ENCODE assay signal across 11 cellular contexts in the genomic region with DNA sequence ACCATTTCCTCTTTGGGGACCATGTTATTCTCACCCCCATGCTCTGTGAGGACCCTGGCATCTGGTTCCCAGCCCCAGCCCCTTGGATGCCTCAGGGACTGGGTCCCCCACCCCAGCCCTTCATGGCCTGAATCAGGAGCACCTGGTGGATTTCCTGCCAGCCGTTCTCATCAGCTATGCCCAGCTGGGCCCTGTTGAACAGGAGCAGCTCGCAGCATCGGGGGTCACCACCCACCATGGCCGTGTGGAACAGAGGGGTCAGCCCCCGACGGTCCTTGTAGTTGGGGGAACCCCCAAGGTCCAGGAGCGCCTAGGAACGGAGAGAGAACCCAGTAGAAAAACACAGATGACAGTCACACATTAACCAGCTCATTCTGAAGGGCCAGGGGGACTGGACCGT. TPM values are rescaled to one million over a fixed set of nuclear protein-coding genes. Genes with fewer than 3 reads are reported as not detected.
"Had no signal": no experiment of that assay in that cellular context is flagged by ENCODE, and none has a peak within 500 bp of the region (broad histone marks: within the 10 kb centered on the region; RNA-seq: fewer than 3 reads in every experiment).

No MANE protein-coding gene starts in this region.

- FAIRE-seq: H1, H54 had no signal

- H3K27ac ChIP-seq: GM23248 had no signal

- DNase-seq: GM23248, GOT3, H9, HCEC 1CT, HFFc6 had no signal

- H3K4me1 Mint-ChIP-seq: GM23338 had no signal

- H3K4me2 ChIP-seq: GM23338 had no signal

- H2AFZ ChIP-seq: GM23248, GM23338 had no signal

- H3K4me1 ChIP-seq: HAP-1 had no signal

- H3K9me3 ChIP-seq: HAP-1 had no signal

- H3K9me3 Mint-ChIP-seq: H9, HFFc6 had no signal

- H3K36me3 ChIP-seq: HAP-1 had no signal

- H3K4me3 ChIP-seq: GM23248, GM23338, HAP-1 had no signal

- ATAC-seq: GM23338, HCT116 had no signal

- H3K9ac ChIP-seq: GM23248 had no signal

- H3K27ac Mint-ChIP-seq: GM23338, H9, HFFc6 had no signal

- H3K4me3 Mint-ChIP-seq: GM23338, H9, HFFc6 had no signal

RNA-seq across cellular contexts. Expression of gene GPR32, which starts 58.5 kb away (rescaled TPM):
- total RNA-seq: GM23248, GM23338, H1, H4, H9, HFFc6 had no signal
- polyA plus RNA-seq: GM23248, GM23338, H1 had no signal
